Comparison of ENCODE assay signal across 1 cellular context in genomic region chr5:133111299-133111698, GRCh38.
TF ChIP-seq lines count a peak whose summit lies in the region.

No MANE protein-coding gene starts in this region.

TF ChIP-seq in HepG2, 621 proteins besides CTCF, POLR2A, EP300 and RAD21 (continued from another document):
- no peak for TF ChIP-seq LCORL (IDR thresholded peaks at IDR 0.05)
- 0 out of 2 replicates have a peak, but pooled peaks have one; percentile 15 for TF ChIP-seq LCORL (CRISPR knock-in tag; IDR thresholded peaks at IDR 0.05)
- no peak for TF ChIP-seq ZNF550 (CRISPR knock-in tag; IDR thresholded peaks at IDR 0.05; ENCODE audit: borderline replicate concordance)
- peak; percentile 78 for TF ChIP-seq ATF7 (IDR thresholded peaks at IDR 0.05)
- TF ChIP-seq ATF7 (CRISPR knock-in tag; IDR thresholded peaks at IDR 0.05), result no peak
- TF ChIP-seq, protein P1, sequence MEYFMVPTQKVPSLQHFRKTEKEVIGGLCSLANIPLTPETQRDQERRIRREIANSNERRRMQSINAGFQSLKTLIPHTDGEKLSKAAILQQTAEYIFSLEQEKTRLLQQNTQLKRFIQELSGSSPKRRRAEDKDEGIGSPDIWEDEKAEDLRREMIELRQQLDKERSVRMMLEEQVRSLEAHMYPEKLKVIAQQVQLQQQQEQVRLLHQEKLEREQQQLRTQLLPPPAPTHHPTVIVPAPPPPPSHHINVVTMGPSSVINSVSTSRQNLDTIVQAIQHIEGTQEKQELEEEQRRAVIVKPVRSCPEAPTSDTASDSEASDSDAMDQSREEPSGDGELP (IDR thresholded peaks at IDR 0.05; ENCODE audit: borderline replicate concordance, low read depth), result no peak
- TF ChIP-seq CEBPG (CRISPR knock-in tag; IDR thresholded peaks at IDR 0.05), result 0 out of 2 replicates have a peak, but pooled peaks have one; percentile 26
- TF ChIP-seq HOXA7 (CRISPR knock-in tag; IDR thresholded peaks at IDR 0.05), result no peak
- TF ChIP-seq GATAD2A (CRISPR knock-in tag; IDR thresholded peaks at IDR 0.05), result peak; percentile 39; the same call in 1 of the 2 replicates
- TF ChIP-seq SAP130 (CRISPR knock-in tag; IDR thresholded peaks at IDR 0.05; ENCODE audit: low read depth), result no peak
- no peak for TF ChIP-seq MLXIP (CRISPR knock-in tag; IDR thresholded peaks at IDR 0.05; ENCODE audit: borderline replicate concordance)
- peak; percentile 25; the same call in 1 of the 2 replicates for TF ChIP-seq TSC22D2 (CRISPR knock-in tag; IDR thresholded peaks at IDR 0.05; ENCODE audit: borderline replicate concordance)
- TF ChIP-seq, protein P2, sequence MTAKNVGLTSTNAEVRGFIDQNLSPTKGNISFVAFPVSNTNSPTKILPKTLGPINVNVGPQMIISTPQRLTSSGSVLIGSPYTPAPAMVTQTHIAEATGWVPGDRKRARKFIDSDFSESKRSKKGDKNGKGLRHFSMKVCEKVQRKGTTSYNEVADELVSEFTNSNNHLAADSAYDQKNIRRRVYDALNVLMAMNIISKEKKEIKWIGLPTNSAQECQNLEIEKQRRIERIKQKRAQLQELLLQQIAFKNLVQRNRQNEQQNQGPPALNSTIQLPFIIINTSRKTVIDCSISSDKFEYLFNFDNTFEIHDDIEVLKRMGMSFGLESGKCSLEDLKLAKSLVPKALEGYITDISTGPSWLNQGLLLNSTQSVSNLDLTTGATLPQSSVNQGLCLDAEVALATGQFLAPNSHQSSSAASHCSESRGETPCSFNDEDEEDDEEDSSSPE (CRISPR knock-in tag; IDR thresholded peaks at IDR 0.05), result no peak
- peak; percentile 96 for TF ChIP-seq SMC3 (IDR thresholded peaks at IDR 0.05; ENCODE audit: low read length)
- TF ChIP-seq SRSF1 (optimal IDR thresholded peaks at IDR 0.05; ENCODE audit: low read depth, low read length), result no peak
- TF ChIP-seq ZFP82 (CRISPR knock-in tag; IDR thresholded peaks at IDR 0.05; ENCODE audit: borderline replicate concordance), result no peak
- no peak for TF ChIP-seq ZNF644 (CRISPR knock-in tag; IDR thresholded peaks at IDR 0.05; ENCODE audit: low read depth)
- no peak for TF ChIP-seq ZEB1 (IDR thresholded peaks at IDR 0.05; ENCODE audit: insufficient replicate concordance, low read depth)
- TF ChIP-seq CBX2 (IDR thresholded peaks at IDR 0.05; ENCODE audit: low read depth, low read length), result no peak
- no peak for TF ChIP-seq CBX2 (CRISPR knock-in tag; IDR thresholded peaks at IDR 0.05; ENCODE audit: low read depth)
- TF ChIP-seq, protein P3, sequence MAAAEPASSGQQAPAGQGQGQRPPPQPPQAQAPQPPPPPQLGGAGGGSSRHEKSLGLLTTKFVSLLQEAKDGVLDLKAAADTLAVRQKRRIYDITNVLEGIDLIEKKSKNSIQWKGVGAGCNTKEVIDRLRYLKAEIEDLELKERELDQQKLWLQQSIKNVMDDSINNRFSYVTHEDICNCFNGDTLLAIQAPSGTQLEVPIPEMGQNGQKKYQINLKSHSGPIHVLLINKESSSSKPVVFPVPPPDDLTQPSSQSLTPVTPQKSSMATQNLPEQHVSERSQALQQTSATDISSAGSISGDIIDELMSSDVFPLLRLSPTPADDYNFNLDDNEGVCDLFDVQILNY (CRISPR knock-in tag; conservative IDR thresholded peaks at IDR 0.05), result no peak
- TF ChIP-seq KDM2A (CRISPR knock-in tag; IDR thresholded peaks at IDR 0.05; ENCODE audit: borderline replicate concordance, low read depth), result peak; percentile 55; the same call in 1 of the 2 replicates
- TF ChIP-seq KAT2B (IDR thresholded peaks at IDR 0.05; ENCODE audit: borderline replicate concordance, low read depth, low read length), result no peak
- no peak for TF ChIP-seq ZNF790 (CRISPR knock-in tag; IDR thresholded peaks at IDR 0.05; ENCODE audit: borderline replicate concordance)
- no peak for TF ChIP-seq NONO (IDR thresholded peaks at IDR 0.05)
- TF ChIP-seq NONO (CRISPR knock-in tag; conservative IDR thresholded peaks at IDR 0.05), result no peak
- TF ChIP-seq, protein P4, sequence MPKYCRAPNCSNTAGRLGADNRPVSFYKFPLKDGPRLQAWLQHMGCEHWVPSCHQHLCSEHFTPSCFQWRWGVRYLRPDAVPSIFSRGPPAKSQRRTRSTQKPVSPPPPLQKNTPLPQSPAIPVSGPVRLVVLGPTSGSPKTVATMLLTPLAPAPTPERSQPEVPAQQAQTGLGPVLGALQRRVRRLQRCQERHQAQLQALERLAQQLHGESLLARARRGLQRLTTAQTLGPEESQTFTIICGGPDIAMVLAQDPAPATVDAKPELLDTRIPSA (CRISPR knock-in tag; IDR thresholded peaks at IDR 0.05; ENCODE audit: borderline replicate concordance), result no peak
- TF ChIP-seq, protein P5, sequence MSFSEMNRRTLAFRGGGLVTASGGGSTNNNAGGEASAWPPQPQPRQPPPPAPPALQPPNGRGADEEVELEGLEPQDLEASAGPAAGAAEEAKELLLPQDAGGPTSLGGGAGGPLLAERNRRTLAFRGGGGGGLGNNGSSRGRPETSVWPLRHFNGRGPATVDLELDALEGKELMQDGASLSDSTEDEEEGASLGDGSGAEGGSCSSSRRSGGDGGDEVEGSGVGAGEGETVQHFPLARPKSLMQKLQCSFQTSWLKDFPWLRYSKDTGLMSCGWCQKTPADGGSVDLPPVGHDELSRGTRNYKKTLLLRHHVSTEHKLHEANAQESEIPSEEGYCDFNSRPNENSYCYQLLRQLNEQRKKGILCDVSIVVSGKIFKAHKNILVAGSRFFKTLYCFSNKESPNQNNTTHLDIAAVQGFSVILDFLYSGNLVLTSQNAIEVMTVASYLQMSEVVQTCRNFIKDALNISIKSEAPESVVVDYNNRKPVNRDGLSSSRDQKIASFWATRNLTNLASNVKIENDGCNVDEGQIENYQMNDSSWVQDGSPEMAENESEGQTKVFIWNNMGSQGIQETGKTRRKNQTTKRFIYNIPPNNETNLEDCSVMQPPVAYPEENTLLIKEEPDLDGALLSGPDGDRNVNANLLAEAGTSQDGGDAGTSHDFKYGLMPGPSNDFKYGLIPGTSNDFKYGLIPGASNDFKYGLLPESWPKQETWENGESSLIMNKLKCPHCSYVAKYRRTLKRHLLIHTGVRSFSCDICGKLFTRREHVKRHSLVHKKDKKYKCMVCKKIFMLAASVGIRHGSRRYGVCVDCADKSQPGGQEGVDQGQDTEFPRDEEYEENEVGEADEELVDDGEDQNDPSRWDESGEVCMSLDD (CRISPR knock-in tag; IDR thresholded peaks at IDR 0.05; ENCODE audit: borderline replicate concordance), result no peak
- no peak for TF ChIP-seq SNAI1 (CRISPR knock-in tag; IDR thresholded peaks at IDR 0.05; ENCODE audit: borderline replicate concordance)
- TF ChIP-seq ESRRA (CRISPR knock-in tag; IDR thresholded peaks at IDR 0.05; ENCODE audit: low read depth), result no peak
